In genomic region chr17:50534222-50534978, GRCh38 we compare ENCODE assay signal across 1 cellular context.
TF ChIP-seq lines count a peak whose summit lies in the region.

No MANE protein-coding gene starts in this region.

TF ChIP-seq in HepG2, 621 proteins besides CTCF, POLR2A, EP300 and RAD21 (continued from another document and continues in another):
- TF ChIP-seq, protein P1, sequence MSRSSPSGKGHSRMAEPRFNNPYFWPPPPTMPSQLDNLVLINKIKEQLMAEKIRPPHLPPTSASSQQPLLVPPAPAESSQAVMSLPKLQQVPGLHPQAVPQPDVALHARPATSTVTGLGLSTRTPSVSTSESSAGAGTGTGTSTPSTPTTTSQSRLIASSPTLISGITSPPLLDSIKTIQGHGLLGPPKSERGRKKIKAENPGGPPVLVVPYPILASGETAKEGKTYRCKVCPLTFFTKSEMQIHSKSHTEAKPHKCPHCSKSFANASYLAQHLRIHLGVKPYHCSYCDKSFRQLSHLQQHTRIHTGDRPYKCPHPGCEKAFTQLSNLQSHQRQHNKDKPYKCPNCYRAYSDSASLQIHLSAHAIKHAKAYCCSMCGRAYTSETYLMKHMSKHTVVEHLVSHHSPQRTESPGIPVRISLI (CRISPR knock-in tag; IDR thresholded peaks at IDR 0.05; ENCODE audit: borderline replicate concordance): no peak
- TF ChIP-seq ZNF569 (CRISPR knock-in tag; IDR thresholded peaks at IDR 0.05; ENCODE audit: borderline replicate concordance) (no peak), DNMT1 (CRISPR knock-in tag; IDR thresholded peaks at IDR 0.05) (no peak), ZFP91 (CRISPR knock-in tag; IDR thresholded peaks at IDR 0.05; ENCODE audit: borderline replicate concordance) (no peak; the same call in 1 of the 2 replicates), ZFYVE20 (CRISPR knock-in tag; IDR thresholded peaks at IDR 0.05; ENCODE audit: borderline replicate concordance, low read depth) (no peak), CBX2 (IDR thresholded peaks at IDR 0.05; ENCODE audit: low read depth, low read length) (no peak), CBX2 (CRISPR knock-in tag; IDR thresholded peaks at IDR 0.05; ENCODE audit: low read depth) (no peak), DMTF1 (CRISPR knock-in tag; IDR thresholded peaks at IDR 0.05) (no peak), ZFP62 (CRISPR knock-in tag; IDR thresholded peaks at IDR 0.05) (no peak), ZNF687 (CRISPR knock-in tag; IDR thresholded peaks at IDR 0.05) (peak; percentile 51; the same call in 1 of the 2 replicates), MAFG (CRISPR knock-in tag; IDR thresholded peaks at IDR 0.05) (no peak), EZH2 (conservative IDR thresholded peaks at IDR 0.05; ENCODE audit: low read depth, low read length) (no peak), PATZ1 (CRISPR knock-in tag; IDR thresholded peaks at IDR 0.05) (peak; percentile 53; the same call in 1 of the 2 replicates), FOSL1 (CRISPR knock-in tag; IDR thresholded peaks at IDR 0.05; ENCODE audit: borderline replicate concordance) (no peak), CENPX (CRISPR knock-in tag; IDR thresholded peaks at IDR 0.05) (no peak), SNAPC2 (CRISPR knock-in tag; IDR thresholded peaks at IDR 0.05) (no peak), ZBTB7B (CRISPR knock-in tag; IDR thresholded peaks at IDR 0.05) (no peak), STAG1 (CRISPR knock-in tag; IDR thresholded peaks at IDR 0.05) (peak; percentile 21; the same call in 1 of the 2 replicates), HCFC1 (IDR thresholded peaks at IDR 0.05; ENCODE audit: low read depth, low read length) (no peak), ZNF274 (CRISPR knock-in tag; IDR thresholded peaks at IDR 0.05) (0 out of 2 replicates have a peak, but pooled peaks have one; percentile 30), SRF (IDR thresholded peaks at IDR 0.05; ENCODE audit: low read depth, low read length) (no peak), E2F5 (CRISPR knock-in tag; conservative IDR thresholded peaks at IDR 0.05) (no peak), PPARG (CRISPR knock-in tag; conservative IDR thresholded peaks at IDR 0.05) (no peak), KDM2A (CRISPR knock-in tag; IDR thresholded peaks at IDR 0.05; ENCODE audit: borderline replicate concordance, low read depth) (peak; percentile 36), SPEN (CRISPR knock-in tag; IDR thresholded peaks at IDR 0.05; ENCODE audit: low read depth) (no peak), SP1 (IDR thresholded peaks at IDR 0.05) (no peak), SP1 (CRISPR knock-in tag; IDR thresholded peaks at IDR 0.05) (peak; percentile 35; the same call in 1 of the 2 replicates), ZSCAN30 (CRISPR knock-in tag; IDR thresholded peaks at IDR 0.05) (no peak), ZNF317 (CRISPR knock-in tag; IDR thresholded peaks at IDR 0.05) (no peak), MED1 (CRISPR knock-in tag; IDR thresholded peaks at IDR 0.05) (no peak), MIER3 (CRISPR knock-in tag; IDR thresholded peaks at IDR 0.05; ENCODE audit: borderline replicate concordance) (no peak), NFKBIZ (CRISPR knock-in tag; IDR thresholded peaks at IDR 0.05) (no peak), ZNF121 (CRISPR knock-in tag; IDR thresholded peaks at IDR 0.05) (peak; percentile 93)
- TF ChIP-seq, protein P2, sequence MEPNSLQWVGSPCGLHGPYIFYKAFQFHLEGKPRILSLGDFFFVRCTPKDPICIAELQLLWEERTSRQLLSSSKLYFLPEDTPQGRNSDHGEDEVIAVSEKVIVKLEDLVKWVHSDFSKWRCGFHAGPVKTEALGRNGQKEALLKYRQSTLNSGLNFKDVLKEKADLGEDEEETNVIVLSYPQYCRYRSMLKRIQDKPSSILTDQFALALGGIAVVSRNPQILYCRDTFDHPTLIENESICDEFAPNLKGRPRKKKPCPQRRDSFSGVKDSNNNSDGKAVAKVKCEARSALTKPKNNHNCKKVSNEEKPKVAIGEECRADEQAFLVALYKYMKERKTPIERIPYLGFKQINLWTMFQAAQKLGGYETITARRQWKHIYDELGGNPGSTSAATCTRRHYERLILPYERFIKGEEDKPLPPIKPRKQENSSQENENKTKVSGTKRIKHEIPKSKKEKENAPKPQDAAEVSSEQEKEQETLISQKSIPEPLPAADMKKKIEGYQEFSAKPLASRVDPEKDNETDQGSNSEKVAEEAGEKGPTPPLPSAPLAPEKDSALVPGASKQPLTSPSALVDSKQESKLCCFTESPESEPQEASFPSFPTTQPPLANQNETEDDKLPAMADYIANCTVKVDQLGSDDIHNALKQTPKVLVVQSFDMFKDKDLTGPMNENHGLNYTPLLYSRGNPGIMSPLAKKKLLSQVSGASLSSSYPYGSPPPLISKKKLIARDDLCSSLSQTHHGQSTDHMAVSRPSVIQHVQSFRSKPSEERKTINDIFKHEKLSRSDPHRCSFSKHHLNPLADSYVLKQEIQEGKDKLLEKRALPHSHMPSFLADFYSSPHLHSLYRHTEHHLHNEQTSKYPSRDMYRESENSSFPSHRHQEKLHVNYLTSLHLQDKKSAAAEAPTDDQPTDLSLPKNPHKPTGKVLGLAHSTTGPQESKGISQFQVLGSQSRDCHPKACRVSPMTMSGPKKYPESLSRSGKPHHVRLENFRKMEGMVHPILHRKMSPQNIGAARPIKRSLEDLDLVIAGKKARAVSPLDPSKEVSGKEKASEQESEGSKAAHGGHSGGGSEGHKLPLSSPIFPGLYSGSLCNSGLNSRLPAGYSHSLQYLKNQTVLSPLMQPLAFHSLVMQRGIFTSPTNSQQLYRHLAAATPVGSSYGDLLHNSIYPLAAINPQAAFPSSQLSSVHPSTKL (CRISPR knock-in tag; IDR thresholded peaks at IDR 0.05): no peak
- TF ChIP-seq, protein P3, sequence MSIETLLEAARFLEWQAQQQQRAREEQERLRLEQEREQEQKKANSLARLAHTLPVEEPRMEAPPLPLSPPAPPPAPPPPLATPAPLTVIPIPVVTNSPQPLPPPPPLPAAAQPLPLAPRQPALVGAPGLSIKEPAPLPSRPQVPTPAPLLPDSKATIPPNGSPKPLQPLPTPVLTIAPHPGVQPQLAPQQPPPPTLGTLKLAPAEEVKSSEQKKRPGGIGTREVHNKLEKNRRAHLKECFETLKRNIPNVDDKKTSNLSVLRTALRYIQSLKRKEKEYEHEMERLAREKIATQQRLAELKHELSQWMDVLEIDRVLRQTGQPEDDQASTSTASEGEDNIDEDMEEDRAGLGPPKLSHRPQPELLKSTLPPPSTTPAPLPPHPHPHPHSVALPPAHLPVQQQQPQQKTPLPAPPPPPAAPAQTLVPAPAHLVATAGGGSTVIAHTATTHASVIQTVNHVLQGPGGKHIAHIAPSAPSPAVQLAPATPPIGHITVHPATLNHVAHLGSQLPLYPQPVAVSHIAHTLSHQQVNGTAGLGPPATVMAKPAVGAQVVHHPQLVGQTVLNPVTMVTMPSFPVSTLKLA (IDR thresholded peaks at IDR 0.05): no peak
- TF ChIP-seq, protein P4, sequence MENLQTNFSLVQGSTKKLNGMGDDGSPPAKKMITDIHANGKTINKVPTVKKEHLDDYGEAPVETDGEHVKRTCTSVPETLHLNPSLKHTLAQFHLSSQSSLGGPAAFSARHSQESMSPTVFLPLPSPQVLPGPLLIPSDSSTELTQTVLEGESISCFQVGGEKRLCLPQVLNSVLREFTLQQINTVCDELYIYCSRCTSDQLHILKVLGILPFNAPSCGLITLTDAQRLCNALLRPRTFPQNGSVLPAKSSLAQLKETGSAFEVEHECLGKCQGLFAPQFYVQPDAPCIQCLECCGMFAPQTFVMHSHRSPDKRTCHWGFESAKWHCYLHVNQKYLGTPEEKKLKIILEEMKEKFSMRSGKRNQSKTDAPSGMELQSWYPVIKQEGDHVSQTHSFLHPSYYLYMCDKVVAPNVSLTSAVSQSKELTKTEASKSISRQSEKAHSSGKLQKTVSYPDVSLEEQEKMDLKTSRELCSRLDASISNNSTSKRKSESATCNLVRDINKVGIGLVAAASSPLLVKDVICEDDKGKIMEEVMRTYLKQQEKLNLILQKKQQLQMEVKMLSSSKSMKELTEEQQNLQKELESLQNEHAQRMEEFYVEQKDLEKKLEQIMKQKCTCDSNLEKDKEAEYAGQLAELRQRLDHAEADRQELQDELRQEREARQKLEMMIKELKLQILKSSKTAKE (CRISPR knock-in tag; IDR thresholded peaks at IDR 0.05; ENCODE audit: borderline replicate concordance): no peak
- TF ChIP-seq, protein P5, sequence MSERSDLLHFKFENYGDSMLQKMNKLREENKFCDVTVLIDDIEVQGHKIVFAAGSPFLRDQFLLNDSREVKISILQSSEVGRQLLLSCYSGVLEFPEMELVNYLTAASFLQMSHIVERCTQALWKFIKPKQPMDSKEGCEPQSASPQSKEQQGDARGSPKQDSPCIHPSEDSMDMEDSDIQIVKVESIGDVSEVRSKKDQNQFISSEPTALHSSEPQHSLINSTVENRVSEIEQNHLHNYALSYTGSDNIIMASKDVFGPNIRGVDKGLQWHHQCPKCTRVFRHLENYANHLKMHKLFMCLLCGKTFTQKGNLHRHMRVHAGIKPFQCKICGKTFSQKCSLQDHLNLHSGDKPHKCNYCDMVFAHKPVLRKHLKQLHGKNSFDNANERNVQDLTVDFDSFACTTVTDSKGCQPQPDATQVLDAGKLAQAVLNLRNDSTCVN (CRISPR knock-in tag; IDR thresholded peaks at IDR 0.05; ENCODE audit: borderline replicate concordance): no peak
